In the genomic region with DNA sequence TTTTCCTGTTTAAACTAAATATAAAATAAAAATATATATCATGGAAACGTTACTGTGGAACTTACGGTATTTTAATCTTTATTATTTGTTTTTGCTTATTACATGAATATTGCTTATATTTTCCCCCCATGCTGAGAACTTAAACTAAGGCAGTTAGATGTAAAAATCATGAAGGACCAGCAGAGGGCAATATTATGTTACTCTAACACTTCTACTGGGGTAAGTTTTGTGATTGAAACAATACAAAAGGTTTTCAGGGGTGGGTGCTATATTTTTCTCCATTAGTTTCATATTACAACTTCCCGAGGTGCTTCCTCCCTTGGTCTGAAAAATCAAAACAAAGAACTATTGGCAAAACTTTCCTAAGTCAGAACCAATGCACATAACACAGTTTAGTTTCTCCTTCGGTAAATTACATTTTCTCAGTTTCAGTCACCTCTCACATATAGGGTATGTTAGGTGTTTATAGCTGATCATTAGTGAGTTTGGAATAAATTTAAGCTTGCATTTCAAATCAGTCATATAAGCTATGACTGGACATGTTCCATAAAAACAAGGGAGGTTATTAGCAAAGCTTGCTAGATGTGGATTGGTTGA, we compare ENCODE assay signal across 9 cellular contexts. TPM values are rescaled to one million over a fixed set of nuclear protein-coding genes. Genes with fewer than 3 reads are reported as not detected.
DNase-seq lines count a peak whose midpoint lies in the region; ATAC-seq and TF ChIP-seq lines count a peak whose summit lies in the region.
"Had no signal": no experiment of that assay in that cellular context is flagged by ENCODE, and none has a peak within 500 bp of the region (broad histone marks: within the 10 kb centered on the region; RNA-seq: fewer than 3 reads in every experiment).

No MANE protein-coding gene starts in this region.

- ATAC-seq in stimulated activated effector memory CD8-positive, alpha-beta T cell treated with anti-CD3 and anti-CD28 coated beads, Interleukin-12 subunit alpha, Interleukin-12 subunit beta, amount 100 ng/mL, for 72 hours, result no peak

- POLR2A ChIA-PET in AG04450 (lab: Yijun Ruan, JAX), result interaction anchor here (0.6 kb wide), 1 partner anchor 413 kb away, joined by 8 read pairs; no protein-coding TSS in a partner anchor

- H3K36me3 Mint-ChIP-seq in stimulated activated effector memory CD8-positive, alpha-beta T cell treated with anti-CD3 and anti-CD28 coated beads, Interleukin-12 subunit alpha, Interleukin-12 subunit beta, amount 100 ng/mL, for 72 hours, result peaks cover under 1% of the 10 kb centered on the region

- H3K9me3 Mint-ChIP-seq in stimulated activated effector memory CD8-positive, alpha-beta T cell treated with anti-CD3 and anti-CD28 coated beads, Interleukin-12 subunit alpha, Interleukin-12 subunit beta, amount 100 ng/mL, for 72 hours, result no peaks in the 10 kb centered on the region
- H3K9me3 Mint-ChIP-seq: central memory CD8-positive, alpha-beta T cell had no signal

- in situ Hi-C loops in GM13977 (cut with MboI; ENCODE audit: low pct_unique_long_range_greater_than_20kb, low sequenced_read_pairs, unreplicated experiment), result loop anchor here (25.0 kb wide), 1 partner anchor 810 kb away; no protein-coding TSS in a partner anchor

- no peak overlapping the region for H3K27ac Mint-ChIP-seq in stimulated activated effector memory CD8-positive, alpha-beta T cell treated with anti-CD3 and anti-CD28 coated beads, Interleukin-12 subunit alpha, Interleukin-12 subunit beta, amount 100 ng/mL, for 72 hours

- no peak overlapping the region for H3K4me3 ChIP-seq in AG04450 (ENCODE audit: low read depth, low read length)

- H3K27ac ChIP-seq in AG04450 (ENCODE audit: low read depth, low read length), result no peak overlapping the region

- H3K27me3 ChIP-seq in AG04450 (ENCODE audit: control insufficient read depth, insufficient read depth, low read length), result no peaks in the 10 kb centered on the region

- DNase-seq in AG04450 (ENCODE audit: low read depth, low spot score) (peak; percentile 32), GM13977 (ENCODE audit: low spot score) (peak; percentile 34), Kasumi-1 (lab: John Stamatoyannopoulos, UW) (peak; percentile 54 to 81), RKO (ENCODE audit: low spot score) (peak; percentile 65), fibroblast of gingiva (ENCODE audit: low read depth) (peak; percentile 34), putamen (ENCODE audit: low spot score) (peak; percentile 28), GOT3 (lab: John Stamatoyannopoulos, UW) (no peak)
- DNase-seq in stimulated activated effector memory CD8-positive, alpha-beta T cell treated with anti-CD3 and anti-CD28 coated beads, Interleukin-12 subunit alpha, Interleukin-12 subunit beta, amount 100 ng/mL, for 72 hours (ENCODE audit: low spot score in 2 of 2), result no peak

- H3K4me3 Mint-ChIP-seq in stimulated activated effector memory CD8-positive, alpha-beta T cell treated with anti-CD3 and anti-CD28 coated beads, Interleukin-12 subunit alpha, Interleukin-12 subunit beta, amount 100 ng/mL, for 72 hours, result no peak overlapping the region
- H3K4me3 Mint-ChIP-seq: central memory CD8-positive, alpha-beta T cell had no signal

- CTCF ChIA-PET in AG04450 (lab: Charles Lee), result interaction anchor here (0.5 to 2.6 kb wide), 16 partner anchors 9 to 1702 kb away, joined by 3 to 23 read pairs (median 3); a partner anchor contains a TSS

- peak; percentile 63 for TF ChIP-seq CTCF in AG04450 (IDR thresholded peaks at IDR 0.05; ENCODE audit: low read depth, low read length)
- peak; percentile 47 for TF ChIP-seq CTCF in GM13977 (IDR thresholded peaks at IDR 0.05; ENCODE audit: extremely low read depth, insufficient read depth, missing control alignments)

- H3K9me3 ChIP-seq in AG04450 (ENCODE audit: control insufficient read depth, insufficient read depth, low read length), result no peaks in the 10 kb centered on the region

- H3K4me1 Mint-ChIP-seq in stimulated activated effector memory CD8-positive, alpha-beta T cell treated with anti-CD3 and anti-CD28 coated beads, Interleukin-12 subunit alpha, Interleukin-12 subunit beta, amount 100 ng/mL, for 72 hours, result no peaks in the 10 kb centered on the region
- H3K4me1 Mint-ChIP-seq: central memory CD8-positive, alpha-beta T cell had no signal

RNA-seq across cellular contexts. Expression of a gene that starts 54.8 kb away (rescaled TPM):
- 5.7 and 5.8 TPM in 2 replicates for polyA plus RNA-seq in AG04450 (2011; rRNA removed)
- 40.9 and 43.0 TPM in 2 replicates for polyA minus RNA-seq in AG04450 (2011; rRNA and poly(A)+ RNA removed)

Comparison
In these comparisons a context has a peak if more than half of its experiments do, and no peak if none do; other contexts are left out.
1. DNase-seq: peak in AG04450 (single experiment), GM13977 (single experiment), Kasumi-1 (2 of 2), RKO (single experiment), fibroblast of gingiva (single experiment) and putamen (single experiment); none in stimulated activated effector memory CD8-positive, alpha-beta T cell treated with anti-CD3 and anti-CD28 coated beads, Interleukin-12 subunit alpha, Interleukin-12 subunit beta, amount 100 ng/mL, for 72 hours (0 of 2) and GOT3 (single experiment).